Comparison of ENCODE assay signal across 16 cellular contexts in the genomic region with DNA sequence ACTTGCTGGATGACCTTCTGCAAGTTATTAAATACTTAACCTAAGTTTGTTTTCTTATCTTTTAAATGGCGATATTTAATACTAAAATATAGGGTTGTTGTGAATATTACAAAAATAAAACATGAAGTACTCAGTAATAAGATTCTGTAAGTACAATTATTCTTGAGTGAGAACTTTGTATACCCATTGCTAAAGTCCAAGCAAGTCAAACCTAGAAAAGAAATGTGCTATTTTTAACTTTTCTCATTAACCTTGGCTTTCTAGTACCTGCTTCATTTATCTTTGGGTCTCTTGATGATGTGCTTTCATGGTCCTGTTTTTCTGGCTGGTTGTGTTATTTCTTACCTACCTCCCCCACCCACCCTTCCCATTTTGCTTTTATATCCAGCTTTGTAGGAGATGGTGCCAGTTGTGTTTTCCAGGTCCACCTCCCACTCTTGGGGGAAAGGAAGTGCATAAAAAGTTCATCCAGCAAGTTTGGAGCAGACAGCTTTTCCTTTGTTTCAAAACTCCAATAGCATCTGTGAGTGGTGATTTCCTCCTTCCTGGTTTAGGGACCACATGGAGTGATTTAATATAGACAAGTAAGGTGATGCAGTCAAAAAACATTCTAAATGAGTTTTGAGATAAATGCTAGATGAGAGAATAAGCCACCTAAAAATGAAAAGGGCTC.
"Had no signal": no experiment of that assay in that cellular context is flagged by ENCODE, and none has a peak within 500 bp of the region (broad histone marks: within the 10 kb centered on the region; RNA-seq: fewer than 3 reads in every experiment).

No MANE protein-coding gene starts in this region.

- H3K36me3 Mint-ChIP-seq: activated naive CD8-positive, alpha-beta T cell; naive B cell; stimulated activated memory B cell treated with anti-CD40 and anti-IgM and Interleukin-4, amounts not matched to agents 10 μg/mL and 1 μg/mL and 100 μg/mL, for 72 hours had no signal

- H3K4me1 ChIP-seq: parathyroid adenoma had no signal

- H3K27ac ChIP-seq: parathyroid adenoma had no signal

- H3K9me3 ChIP-seq: heart left ventricle, thyroid gland had no signal

- H3K27me3 ChIP-seq: heart left ventricle, thyroid gland had no signal

- DNase-seq: activated B cell treated with CpG ODN at 0.5 μM for 24 hours; activated CD4-positive, alpha-beta T cell treated with anti-CD3 and anti-CD28 coated beads, Interleukin-2, amount 10 ng/mL, durations not matched to agents 24 days and 14 days; activated CD8-positive, alpha-beta memory T cell treated with anti-CD3 and anti-CD28 coated beads, Interleukin-2, amount 50 U/mL, for 48 hours; activated gamma-delta T cell treated with Interleukin-2 at 50 U/mL for 16 hours; amniotic stem cell; effector CD4-positive, alpha-beta T cell; heart left ventricle; left cardiac atrium; mammary epithelial cell; naive B cell; retina; stimulated activated CD4-positive, alpha-beta T cell treated with anti-CD3 and anti-CD28 coated beads, Interleukin-2, amount 100 ng/mL, for 48 hours; thyroid gland had no signal

- H3K27ac Mint-ChIP-seq: activated B cell treated with CpG ODN at 0.5 μM for 24 hours; activated CD4-positive, alpha-beta T cell treated with anti-CD3 and anti-CD28 coated beads, Interleukin-2, amount 10 ng/mL, durations not matched to agents 24 days and 14 days; activated naive CD8-positive, alpha-beta T cell; naive B cell; stimulated activated memory B cell treated with anti-CD40 and anti-IgM and Interleukin-4, amounts not matched to agents 10 μg/mL and 1 μg/mL and 100 μg/mL, for 72 hours had no signal

- H3K9ac ChIP-seq: parathyroid adenoma had no signal

- ATAC-seq: stimulated activated memory B cell treated with anti-CD40 and anti-IgM and Interleukin-4, amounts not matched to agents 10 μg/mL and 1 μg/mL and 100 μg/mL, for 72 hours had no signal

- H3K9me3 Mint-ChIP-seq: activated B cell treated with CpG ODN at 0.5 μM for 24 hours; activated CD4-positive, alpha-beta T cell treated with anti-CD3 and anti-CD28 coated beads, Interleukin-2, amount 10 ng/mL, durations not matched to agents 24 days and 14 days; naive B cell; stimulated activated memory B cell treated with anti-CD40 and anti-IgM and Interleukin-4, amounts not matched to agents 10 μg/mL and 1 μg/mL and 100 μg/mL, for 72 hours had no signal

- H3K36me3 ChIP-seq: heart left ventricle, thyroid gland had no signal

- H3K27me3 Mint-ChIP-seq: activated CD4-positive, alpha-beta T cell treated with anti-CD3 and anti-CD28 coated beads, Interleukin-2, amount 10 ng/mL, durations not matched to agents 24 days and 14 days had no signal

- H3K4me3 Mint-ChIP-seq: activated B cell treated with CpG ODN at 0.5 μM for 24 hours; activated CD4-positive, alpha-beta T cell treated with anti-CD3 and anti-CD28 coated beads, Interleukin-2, amount 10 ng/mL, durations not matched to agents 24 days and 14 days; activated naive CD8-positive, alpha-beta T cell; naive B cell; stimulated activated memory B cell treated with anti-CD40 and anti-IgM and Interleukin-4, amounts not matched to agents 10 μg/mL and 1 μg/mL and 100 μg/mL, for 72 hours had no signal

- H3K4me3 ChIP-seq: heart left ventricle, thyroid gland had no signal

- H3K4me1 Mint-ChIP-seq: naive B cell; stimulated activated memory B cell treated with anti-CD40 and anti-IgM and Interleukin-4, amounts not matched to agents 10 μg/mL and 1 μg/mL and 100 μg/mL, for 72 hours had no signal
